11 cellular contexts compared by ENCODE assay signal in the genomic region with DNA sequence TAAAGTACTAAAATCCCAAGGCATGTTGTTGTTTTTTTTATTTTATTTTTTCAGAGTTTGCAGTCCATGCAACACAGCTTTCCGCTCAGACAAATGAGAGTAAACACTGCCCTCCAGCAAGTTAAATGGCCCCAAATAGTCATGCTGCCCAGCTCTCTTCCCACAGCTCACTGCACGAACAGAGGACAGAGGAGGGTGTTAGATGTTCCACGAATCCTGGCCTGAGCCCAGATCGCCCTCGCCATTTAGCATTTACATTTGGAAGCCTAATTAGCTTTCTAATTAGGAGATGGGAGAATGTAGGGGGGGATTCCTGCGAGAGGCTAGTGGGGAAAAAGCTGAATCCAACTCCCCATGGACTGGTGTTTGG. TPM values are rescaled to one million over a fixed set of nuclear protein-coding genes. Genes with fewer than 3 reads are reported as not detected.
DNase-seq lines count a peak whose midpoint lies in the region; ATAC-seq and TF ChIP-seq lines count a peak whose summit lies in the region.
"Had no signal": no experiment of that assay in that cellular context is flagged by ENCODE, and none has a peak within 500 bp of the region (broad histone marks: within the 10 kb centered on the region; RNA-seq: fewer than 3 reads in every experiment).

No MANE protein-coding gene starts in this region.

- H2AFZ ChIP-seq in neural cell (ENCODE audit: low read depth, low read length), result no peak overlapping the region

- no peaks in the 10 kb centered on the region for H3K9me2 ChIP-seq in neural cell (ENCODE audit: insufficient read depth, low read length)

- H3K9ac ChIP-seq in neural cell (ENCODE audit: low read length), result peak overlapping the region; percentile 34

- H3K79me2 ChIP-seq in neural cell (replicated peaks; ENCODE audit: insufficient read depth, low read length), result peaks cover 4% of the 10 kb centered on the region

- ATAC-seq in HG03135 (IDR thresholded peaks at IDR 0.05; ENCODE audit: unreplicated experiment) (peak; percentile 5), HG03378 (IDR thresholded peaks at IDR 0.05; ENCODE audit: unreplicated experiment) (no peak), GM18498 (IDR thresholded peaks at IDR 0.05; ENCODE audit: unreplicated experiment) (no peak)

- no peaks in the 10 kb centered on the region for H3K9me3 ChIP-seq in BE2C
- H3K9me3 ChIP-seq in neural cell (ENCODE audit: low read length), result no peaks in the 10 kb centered on the region
- H3K9me3 ChIP-seq: prostate gland, tibial artery had no signal

- no peaks in the 10 kb centered on the region for H4K20me1 ChIP-seq in neural cell (ENCODE audit: insufficient read depth)

- no peak for TF ChIP-seq RAD21 in neural cell (conservative IDR thresholded peaks at IDR 0.05)

- no peaks in the 10 kb centered on the region for H3F3A ChIP-seq in neural cell (ENCODE audit: insufficient read depth, low read length, poor library complexity, severe bottlenecking)

- H3K4me1 ChIP-seq in BE2C, result no peaks in the 10 kb centered on the region

- no peak for TF ChIP-seq CTCF in BE2C (IDR thresholded peaks at IDR 0.05; ENCODE audit: low read depth, low read length)
- TF ChIP-seq CTCF in neural cell (IDR thresholded peaks at IDR 0.05; ENCODE audit: poor library complexity, severe bottlenecking), result no peak

- H3K27me3 ChIP-seq in BE2C (no peaks in the 10 kb centered on the region), neural cell (ENCODE audit: insufficient read depth, low read depth, low read length) (peaks cover 3% of the 10 kb centered on the region)
- H3K27me3 ChIP-seq: tibial artery had no signal

- no peaks in the 10 kb centered on the region for H3K36me3 ChIP-seq in BE2C
- no peaks in the 10 kb centered on the region for H3K36me3 ChIP-seq in neural cell (ENCODE audit: insufficient read depth, low read length)
- H3K36me3 ChIP-seq: prostate gland, tibial artery had no signal

- peak overlapping the region; percentile 68 for H3K4me2 ChIP-seq in neural cell (ENCODE audit: low read length)

- H3K4me3 ChIP-seq in BE2C (ENCODE audit: low read depth, low read length) (peak overlapping the region; percentile 76; the same call in 1 of the 2 replicates), neural cell (ENCODE audit: low read length) (peak overlapping the region; percentile 98)

- no peak for TF ChIP-seq EP300 in neural cell (conservative IDR thresholded peaks at IDR 0.05; ENCODE audit: poor library complexity, severe bottlenecking)

- DNase-seq in BE2C, result no peak
- DNase-seq in activated gamma-delta T cell (lab: John Stamatoyannopoulos, UW), result no peak
- DNase-seq in stimulated activated CD4-positive, alpha-beta T cell treated with anti-CD3 and anti-CD28 coated beads, Interleukin-1b, Interleukin-23, amount 100 ng/mL, for 48 hours, result no peak
- DNase-seq: endodermal cell, tibial artery had no signal

- H3K27ac ChIP-seq in cingulate gyrus (ENCODE audit: low read depth, low read length), result peak overlapping the region; percentile 87
- H3K27ac ChIP-seq in neural cell (ENCODE audit: low read length), result peak overlapping the region; percentile 71
- H3K27ac ChIP-seq: prostate gland had no signal

TF ChIP-seq in neural cell, 6 proteins besides CTCF, POLR2A, EP300 and RAD21:
- TF ChIP-seq SMC3 (conservative IDR thresholded peaks at IDR 0.05; ENCODE audit: poor library complexity) (no peak), MXI1 (conservative IDR thresholded peaks at IDR 0.05; ENCODE audit: poor library complexity, severe bottlenecking) (no peak), TAF1 (IDR thresholded peaks at IDR 0.05; ENCODE audit: low read depth) (no peak), POLR2AphosphoS5 (IDR thresholded peaks at IDR 0.05) (no peak), EZH2 (IDR thresholded peaks at IDR 0.05; ENCODE audit: borderline replicate concordance, insufficient read depth, low read length, poor library complexity, severe bottlenecking) (no peak)
- TF ChIP-seq, protein P1, sequence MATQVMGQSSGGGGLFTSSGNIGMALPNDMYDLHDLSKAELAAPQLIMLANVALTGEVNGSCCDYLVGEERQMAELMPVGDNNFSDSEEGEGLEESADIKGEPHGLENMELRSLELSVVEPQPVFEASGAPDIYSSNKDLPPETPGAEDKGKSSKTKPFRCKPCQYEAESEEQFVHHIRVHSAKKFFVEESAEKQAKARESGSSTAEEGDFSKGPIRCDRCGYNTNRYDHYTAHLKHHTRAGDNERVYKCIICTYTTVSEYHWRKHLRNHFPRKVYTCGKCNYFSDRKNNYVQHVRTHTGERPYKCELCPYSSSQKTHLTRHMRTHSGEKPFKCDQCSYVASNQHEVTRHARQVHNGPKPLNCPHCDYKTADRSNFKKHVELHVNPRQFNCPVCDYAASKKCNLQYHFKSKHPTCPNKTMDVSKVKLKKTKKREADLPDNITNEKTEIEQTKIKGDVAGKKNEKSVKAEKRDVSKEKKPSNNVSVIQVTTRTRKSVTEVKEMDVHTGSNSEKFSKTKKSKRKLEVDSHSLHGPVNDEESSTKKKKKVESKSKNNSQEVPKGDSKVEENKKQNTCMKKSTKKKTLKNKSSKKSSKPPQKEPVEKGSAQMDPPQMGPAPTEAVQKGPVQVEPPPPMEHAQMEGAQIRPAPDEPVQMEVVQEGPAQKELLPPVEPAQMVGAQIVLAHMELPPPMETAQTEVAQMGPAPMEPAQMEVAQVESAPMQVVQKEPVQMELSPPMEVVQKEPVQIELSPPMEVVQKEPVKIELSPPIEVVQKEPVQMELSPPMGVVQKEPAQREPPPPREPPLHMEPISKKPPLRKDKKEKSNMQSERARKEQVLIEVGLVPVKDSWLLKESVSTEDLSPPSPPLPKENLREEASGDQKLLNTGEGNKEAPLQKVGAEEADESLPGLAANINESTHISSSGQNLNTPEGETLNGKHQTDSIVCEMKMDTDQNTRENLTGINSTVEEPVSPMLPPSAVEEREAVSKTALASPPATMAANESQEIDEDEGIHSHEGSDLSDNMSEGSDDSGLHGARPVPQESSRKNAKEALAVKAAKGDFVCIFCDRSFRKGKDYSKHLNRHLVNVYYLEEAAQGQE (IDR thresholded peaks at IDR 0.05; ENCODE audit: borderline replicate concordance), result no peak

RNA-seq across cellular contexts. Expression of a gene that starts 1.9 kb away (rescaled TPM):
- polyA plus RNA-seq in BE2C (2012; ENCODE audit: insufficient read depth, insufficient read length, low read depth), result 0.25 TPM
- polyA plus RNA-seq in neural cell, result 4.4 and 7.4 TPM in 2 replicates
- 10.1 and 12.4 TPM in 2 replicates for polyA minus RNA-seq in neural cell
